ENCODE assay signal across 20 cellular contexts in genomic region chr14:75214558-75214957, GRCh38. TPM values are rescaled to one million over a fixed set of nuclear protein-coding genes. Genes with fewer than 3 reads are reported as not detected.
DNase-seq lines count a peak whose midpoint lies in the region; ATAC-seq, FAIRE-seq and TF ChIP-seq lines count a peak whose summit lies in the region.
"Had no signal": no experiment of that assay in that cellular context is flagged by ENCODE, and none has a peak within 500 bp of the region (broad histone marks: within the 10 kb centered on the region; RNA-seq: fewer than 3 reads in every experiment).

No MANE protein-coding gene starts in this region.

- FAIRE-seq in K562 (lab: Jason Lieb, UNC) = no peak
- FAIRE-seq: A204.1, D721Med, GM12878, HepG2 had no signal

- in situ Hi-C loops in K562 (cut with MboI) = no loop called here
- in situ Hi-C loops in GM23248 (cut with MboI) = no loop called here

- H3K36me3 Mint-ChIP-seq in natural killer cell = no peaks in the 10 kb centered on the region
- no peaks in the 10 kb centered on the region for H3K36me3 Mint-ChIP-seq in natural killer cell treated with Interleukin-12 subunit alpha and Interleukin-12 subunit beta and Interleukin-15 and Interleukin-18, amount 100 ng/mL, for 72 hours
- no peaks in the 10 kb centered on the region for H3K36me3 Mint-ChIP-seq in stimulated activated effector memory CD8-positive, alpha-beta T cell treated with anti-CD3 and anti-CD28 coated beads, Interleukin-12 subunit alpha, Interleukin-12 subunit beta, amount 100 ng/mL, for 72 hours

- H3K4me3 Mint-ChIP-seq in natural killer cell = peak overlapping the region; percentile 69
- H3K4me3 Mint-ChIP-seq in natural killer cell treated with Interleukin-12 subunit alpha and Interleukin-12 subunit beta and Interleukin-15 and Interleukin-18, amount 100 ng/mL, for 72 hours = no peak overlapping the region
- no peak overlapping the region for H3K4me3 Mint-ChIP-seq in stimulated activated effector memory CD8-positive, alpha-beta T cell treated with anti-CD3 and anti-CD28 coated beads, Interleukin-12 subunit alpha, Interleukin-12 subunit beta, amount 100 ng/mL, for 72 hours
- H3K4me3 Mint-ChIP-seq: CD4-positive, alpha-beta T cell had no signal

- intact Hi-C loops in natural killer cell (cut with micrococcal nuclease) (loop anchor here (2.0 kb wide), 1 partner anchor 18 kb away; no protein-coding TSS in a partner anchor), K562 (cut with micrococcal nuclease) (no loop called here)

- H3K27me3 ChIP-seq in K562 (ENCODE audit: control insufficient read depth in 2 of 2, insufficient read depth in 2 of 2, low read length in 2 of 2) (no peaks in the 10 kb centered on the region), GM23248 (replicated peaks; ENCODE audit: insufficient read depth) (no peaks in the 10 kb centered on the region)

- H3K9me2 ChIP-seq in GM23248 (ENCODE audit: insufficient read depth) = no peaks in the 10 kb centered on the region

- H3K36me3 ChIP-seq in K562 (ENCODE audit: control insufficient read depth, insufficient read depth, low read length) (no peaks in the 10 kb centered on the region), GM23248 (ENCODE audit: low read depth) (no peaks in the 10 kb centered on the region)
- H3K36me3 ChIP-seq: HAP-1 had no signal

- CTCF ChIA-PET in K562 (lab: Yijun Ruan, JAX; ENCODE audit: low intra/inter-chr PET ratio) = no interaction called here

- peaks cover 35 to 36% of the 10 kb centered on the region in 2 donors for H3K4me1 Mint-ChIP-seq in natural killer cell
- peaks cover 16 to 26% of the 10 kb centered on the region in 2 donors for H3K4me1 Mint-ChIP-seq in natural killer cell treated with Interleukin-12 subunit alpha and Interleukin-12 subunit beta and Interleukin-15 and Interleukin-18, amount 100 ng/mL, for 72 hours (ENCODE audit: low read depth in 2 of 2)
- peaks cover 19% of the 10 kb centered on the region for H3K4me1 Mint-ChIP-seq in stimulated activated effector memory CD8-positive, alpha-beta T cell treated with anti-CD3 and anti-CD28 coated beads, Interleukin-12 subunit alpha, Interleukin-12 subunit beta, amount 100 ng/mL, for 72 hours

- peaks cover 0 to 2% of the 10 kb centered on the region in 2 donors for H3K27me3 Mint-ChIP-seq in natural killer cell (ENCODE audit: low read depth in 2 of 2)
- H3K27me3 Mint-ChIP-seq in natural killer cell treated with Interleukin-12 subunit alpha and Interleukin-12 subunit beta and Interleukin-15 and Interleukin-18, amount 100 ng/mL, for 72 hours = peaks cover 0 to 2% of the 10 kb centered on the region in 2 donors
- H3K27me3 Mint-ChIP-seq: CD4-positive, alpha-beta T cell had no signal

- no peak for TF ChIP-seq RAD21 in K562 (CRISPR knock-in tag; conservative IDR thresholded peaks at IDR 0.05 in 1 of 2, IDR thresholded peaks at IDR 0.05 in 1 of 2)

- POLR2A ChIA-PET in K562 (lab: Yijun Ruan, JAX) = no interaction called here

- TF ChIP-seq CTCF in natural killer cell (IDR thresholded peaks at IDR 0.05) (no peak), K562 (IDR thresholded peaks at IDR 0.05 in 2 of 3, conservative IDR thresholded peaks at IDR 0.05 in 1 of 3; ENCODE audit: insufficient read depth in 2 of 3, low read depth in 1 of 3, low read length in 3 of 3) (no peak)

- no peak for DNase-seq in natural killer cell
- no peak for DNase-seq in natural killer cell treated with Interleukin-12 subunit alpha and Interleukin-12 subunit beta and Interleukin-15 and Interleukin-18, amount 100 ng/mL, for 72 hours (ENCODE audit: low spot score)
- DNase-seq in DMS79 (lab: John Stamatoyannopoulos, UW) = peak; percentile 65
- no peak for DNase-seq in K562 (ENCODE audit: extremely low read depth in 1 of 4, low spot score in 3 of 4)
- DNase-seq in stimulated activated effector memory CD8-positive, alpha-beta T cell treated with anti-CD3 and anti-CD28 coated beads, Interleukin-12 subunit alpha, Interleukin-12 subunit beta, amount 100 ng/mL, for 72 hours (ENCODE audit: low spot score in 2 of 2) = no peak
- no peak for DNase-seq in activated CD8-positive, alpha-beta memory T cell treated with anti-CD3 and anti-CD28 coated beads, Interleukin-2, amount 50 U/mL, for 4 hours
- DNase-seq in D341Med (ENCODE audit: low spot score) = no peak
- DNase-seq in GM23248 = no peak
- DNase-seq: ACHN; CD4-positive, alpha-beta T cell; COR-L47; DND-41; EL had no signal

- H3K27ac ChIP-seq in K562 (ENCODE audit: extremely low read depth, low read depth, low read length) = no peak overlapping the region
- H3K27ac ChIP-seq in GM23248 = no peak overlapping the region
- H3K27ac ChIP-seq: C4-2B, KMS-11 had no signal

- H3K9me3 ChIP-seq in K562 (replicated peaks; ENCODE audit: control insufficient read depth, insufficient read depth, low read depth, low read length) (no peaks in the 10 kb centered on the region), GM23248 (ENCODE audit: low read depth) (no peaks in the 10 kb centered on the region)
- H3K9me3 ChIP-seq: HAP-1 had no signal

- TF ChIP-seq EP300 in K562 (IDR thresholded peaks at IDR 0.05; ENCODE audit: low read length) = no peak

- no TSS peak for BruUV-seq in K562 (replicated peaks; lab: Mats Ljungman, UMichigan)

- H3K27ac Mint-ChIP-seq in natural killer cell = peak overlapping the region in 1 of 2 donors; percentile 45
- no peak overlapping the region for H3K27ac Mint-ChIP-seq in natural killer cell treated with Interleukin-12 subunit alpha and Interleukin-12 subunit beta and Interleukin-15 and Interleukin-18, amount 100 ng/mL, for 72 hours
- H3K27ac Mint-ChIP-seq in stimulated activated effector memory CD8-positive, alpha-beta T cell treated with anti-CD3 and anti-CD28 coated beads, Interleukin-12 subunit alpha, Interleukin-12 subunit beta, amount 100 ng/mL, for 72 hours = no peak overlapping the region
- H3K27ac Mint-ChIP-seq: CD4-positive, alpha-beta T cell had no signal

- H2AFZ ChIP-seq in K562 (ENCODE audit: low read depth, low read length) (peak overlapping the region; percentile 51; the same call in 1 of the 2 replicates), GM23248 (no peak overlapping the region)

- H3K9me3 Mint-ChIP-seq in natural killer cell = no peaks in the 10 kb centered on the region
- no peaks in the 10 kb centered on the region for H3K9me3 Mint-ChIP-seq in natural killer cell treated with Interleukin-12 subunit alpha and Interleukin-12 subunit beta and Interleukin-15 and Interleukin-18, amount 100 ng/mL, for 72 hours
- H3K9me3 Mint-ChIP-seq in stimulated activated effector memory CD8-positive, alpha-beta T cell treated with anti-CD3 and anti-CD28 coated beads, Interleukin-12 subunit alpha, Interleukin-12 subunit beta, amount 100 ng/mL, for 72 hours = no peaks in the 10 kb centered on the region
- H3K9me3 Mint-ChIP-seq: CD4-positive, alpha-beta T cell had no signal

- no peak overlapping the region for H3K9ac ChIP-seq in K562 (ENCODE audit: insufficient read depth in 1 of 2, low read depth in 2 of 2, low read length in 2 of 2)
- H3K9ac ChIP-seq in GM23248 = no peak overlapping the region
- H3K9ac ChIP-seq: KMS-11 had no signal

- H3K4me3 ChIP-seq in K562 = no peak overlapping the region
- no peak overlapping the region for H3K4me3 ChIP-seq in GM23248
- H3K4me3 ChIP-seq: GM12878, HAP-1 had no signal

- ATAC-seq in natural killer cell (peak; percentile 70 to 95 (median 84)), K562 (no peak)
- no peak for ATAC-seq in natural killer cell treated with Interleukin-12 subunit alpha and Interleukin-12 subunit beta and Interleukin-15 and Interleukin-18, amount 100 ng/mL, for 72 hours
- peak; percentile 43 for ATAC-seq in stimulated activated effector memory CD8-positive, alpha-beta T cell treated with anti-CD3 and anti-CD28 coated beads, Interleukin-12 subunit alpha, Interleukin-12 subunit beta, amount 100 ng/mL, for 72 hours
- ATAC-seq: GM12878, HepG2 had no signal

- 36% methylated on average over 5 of the region's 5 CpGs for WGBS in K562 (ENCODE audit: insufficient coverage, low coverage, missing lambda C conversion rate)
- 91 to 97% methylated on average over 5 of the region's 5 CpGs for WGBS in GM23248 (ENCODE audit: low coverage in 1 of 2, low lambda C conversion rate in 2 of 2, missing lambda C conversion rate in 2 of 2), 2 experiments

- H3K4me1 ChIP-seq in K562 (replicated peaks in 1 of 2; ENCODE audit: control insufficient read depth in 2 of 2, insufficient read depth in 2 of 2, low read length in 2 of 2) = no peaks in the 10 kb centered on the region
- H3K4me1 ChIP-seq in GM23248 (ENCODE audit: insufficient read depth) = peaks cover 10% of the 10 kb centered on the region
- H3K4me1 ChIP-seq: HAP-1 had no signal

- H4K20me1 ChIP-seq in K562 (replicated peaks; ENCODE audit: control insufficient read depth, insufficient read depth, low read length) (no peaks in the 10 kb centered on the region), GM23248 (ENCODE audit: insufficient read depth) (no peaks in the 10 kb centered on the region)

- H3K4me2 ChIP-seq in K562 (ENCODE audit: insufficient read depth, low read length) (no peak overlapping the region), GM23248 (ENCODE audit: unreplicated experiment) (no peak overlapping the region)
- H3K4me2 ChIP-seq: KMS-11 had no signal

- H3F3A ChIP-seq in GM23248 (ENCODE audit: insufficient read depth) = peaks cover 9% of the 10 kb centered on the region

- H3K79me2 ChIP-seq in K562 (ENCODE audit: control insufficient read depth, insufficient read depth, low read length) (no peaks in the 10 kb centered on the region), GM23248 (ENCODE audit: insufficient read depth) (no peaks in the 10 kb centered on the region)

- no peaks in the 10 kb centered on the region for H3K9me1 ChIP-seq in K562 (ENCODE audit: control insufficient read depth, insufficient read depth, low read length)

- TF ChIP-seq POLR2A in K562 (conservative IDR thresholded peaks at IDR 0.05) = no peak

RNA-seq across cellular contexts. Expression of gene TMED10, which starts 38.1 kb away (rescaled TPM):
- total RNA-seq in natural killer cell (100 to 1,000 TPM; 216 to 244 (median 231) TPM), K562 (2014; rRNA removed) (46.9 and 62.2 TPM in 2 replicates), K562 (2014; rRNA removed; fragmentation: Illumina TruSeq; extraction: Trizol) (87.9 and 95.0 TPM in 2 replicates), K562 (2015; rRNA removed; fragmentation: Illumina TruSeq; extraction: Trizol) (101 and 105 TPM in 2 replicates), K562 (2021) (124 and 126 TPM in 2 replicates)
- total RNA-seq in natural killer cell treated with Interleukin-12 subunit alpha and Interleukin-12 subunit beta and Interleukin-15 and Interleukin-18, amount 100 ng/mL, for 72 hours = 100 to 1,000 TPM; 200 to 265 TPM
- total RNA-seq in K562 (2011; cell fraction: chromatin; rRNA removed; ENCODE audit: low replicate concordance) = 104 and 130 TPM in 2 replicates
- 186 and 192 TPM in 2 replicates for total RNA-seq in K562 (2011; cell fraction: nucleolus; rRNA removed)
- 198 and 249 TPM in 2 replicates for total RNA-seq in K562 (2011; cell fraction: nucleoplasm; rRNA removed)
- polyA plus RNA-seq in K562 (2011; rRNA removed) (169 and 170 TPM in 2 replicates), K562 (2014; fragmentation: Illumina TruSeq; extraction: Trizol) (154 and 185 TPM in 2 replicates), K562 (2014; fragmentation: Nextera tagmentation; extraction: Ambion mirVana) (100 to 1,000 TPM; 206 to 233 TPM), K562 (2014; rRNA removed) (84.7 and 134 TPM in 2 replicates), GM23248 (2016; fragmentation: Nextera tagmentation; extraction: Ambion mirVana) (540 and 553 TPM in 2 replicates)
- 135 and 158 TPM in 2 replicates for polyA plus RNA-seq in K562 (2011; cell fraction: cytosol; rRNA removed)
- 48.7 and 51.6 TPM in 2 replicates for polyA plus RNA-seq in K562 (2011; cell fraction: nucleus; rRNA removed)
- polyA plus RNA-seq in K562 (2012) = 81.0 and 147 TPM in 2 replicates
- polyA minus RNA-seq in K562 (2011; rRNA and poly(A)+ RNA removed) = 234 and 258 TPM in 2 replicates
- 112 and 142 TPM in 2 replicates for polyA minus RNA-seq in K562 (2011; cell fraction: cytosol; rRNA and poly(A)+ RNA removed)
- polyA minus RNA-seq in K562 (2011; cell fraction: nucleus; rRNA and poly(A)+ RNA removed) = 30.7 and 39.5 TPM in 2 replicates
- total RNA-seq in GM23248 (2014; rRNA removed; shearing (Covaris generic)) = 359 and 363 TPM in 2 replicates

Comparison
In these comparisons a context has a peak if more than half of its experiments do, and no peak if none do; other contexts are left out.
1. ATAC-seq: peak in natural killer cell (3 of 3) and stimulated activated effector memory CD8-positive, alpha-beta T cell treated with anti-CD3 and anti-CD28 coated beads, Interleukin-12 subunit alpha, Interleukin-12 subunit beta, amount 100 ng/mL, for 72 hours (single experiment); none in natural killer cell treated with Interleukin-12 subunit alpha and Interleukin-12 subunit beta and Interleukin-15 and Interleukin-18, amount 100 ng/mL, for 72 hours (0 of 2) and K562 (single experiment).